18 cellular contexts compared by ENCODE assay signal in the genomic region with DNA sequence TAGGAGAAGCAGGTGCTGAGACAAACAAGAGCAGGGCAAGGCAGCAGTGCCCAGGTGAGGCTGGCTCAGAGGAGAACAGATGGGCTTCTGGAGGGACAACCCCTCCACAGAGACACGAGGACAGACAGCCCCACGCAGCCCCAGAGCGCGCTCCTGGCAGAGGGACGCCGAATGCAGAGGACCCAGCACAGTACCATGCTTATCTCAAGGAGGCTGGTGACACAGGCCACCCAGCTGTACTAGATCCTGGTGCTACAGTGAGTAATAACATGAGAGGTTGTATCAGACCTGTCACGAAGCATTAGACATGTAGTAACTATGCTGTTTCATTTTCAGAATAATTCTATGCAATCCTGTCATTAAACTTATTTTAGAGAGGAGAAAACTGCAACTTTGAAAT.
"Had no signal": no experiment of that assay in that cellular context is flagged by ENCODE, and none has a peak within 500 bp of the region (broad histone marks: within the 10 kb centered on the region; RNA-seq: fewer than 3 reads in every experiment).

No MANE protein-coding gene starts in this region.

- H3K27me3 Mint-ChIP-seq: naive thymus-derived CD8-positive, alpha-beta T cell had no signal

- H3K4me3 Mint-ChIP-seq: naive thymus-derived CD8-positive, alpha-beta T cell had no signal

- H3K4me1 ChIP-seq: parathyroid adenoma, SJSA1, tibial artery, uterus had no signal

- H3K36me3 ChIP-seq: cardiac muscle cell, uterus had no signal

- H3K9me3 ChIP-seq: neutrophil, SJSA1, tibial artery, uterus had no signal

- H3K27ac ChIP-seq: neutrophil, parathyroid adenoma, SJSA1, tibial artery, uterus had no signal

- H3K9me3 Mint-ChIP-seq: naive thymus-derived CD8-positive, alpha-beta T cell had no signal

- ATAC-seq: esophagus mucosa; naive thymus-derived CD8-positive, alpha-beta T cell had no signal

- H3K4me3 ChIP-seq: cardiac muscle cell, SJSA1, tibial artery, uterus had no signal

- H3K27me3 ChIP-seq: cardiac muscle cell, neutrophil, SJSA1, tibial artery, uterus had no signal

- DNase-seq: activated CD4-positive, CD25-positive, alpha-beta regulatory T cell; activated CD8-positive, alpha-beta memory T cell treated with anti-CD3 and anti-CD28 coated beads, Interleukin-2, amount 50 U/mL, for 48 hours; activated effector memory CD4-positive, alpha-beta T cell treated with Interleukin-2 at 50 U/mL for 16 hours; hippocampal formation; kidney; mesenchymal stem cell; naive thymus-derived CD8-positive, alpha-beta T cell; retina; stimulated activated CD4-positive, alpha-beta T cell treated with anti-CD3 and anti-CD28 coated beads, Interleukin-15, amount 100 ng/mL, for 24 hours; stimulated activated CD4-positive, alpha-beta T cell treated with anti-CD3 and anti-CD28 coated beads, Interleukin-4, amount 100 ng/mL, for 1 hour; stimulated activated naive CD4-positive, alpha-beta T cell; tibial artery; uterus had no signal
